14 cellular contexts compared by ENCODE assay signal in the genomic region with DNA sequence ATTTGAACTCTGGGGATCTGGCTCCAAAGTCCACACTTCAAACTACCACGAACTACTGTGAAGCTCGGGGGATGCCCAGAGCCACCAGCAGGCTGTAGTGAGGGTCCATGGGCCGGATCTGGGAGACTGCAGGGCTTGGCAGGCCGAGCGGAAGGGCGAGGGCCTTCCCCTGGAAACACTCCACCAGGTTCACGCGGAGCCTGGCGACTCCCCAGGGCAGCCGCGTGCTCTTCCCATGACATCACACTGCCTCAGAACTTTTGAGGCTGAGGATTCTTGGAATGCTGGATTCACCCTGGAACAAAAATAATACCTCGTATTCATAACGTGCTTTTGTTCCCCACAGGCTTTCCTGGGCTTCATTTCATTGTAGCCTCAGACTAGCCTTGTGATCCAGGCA.
DNase-seq lines count a peak whose midpoint lies in the region; ATAC-seq, FAIRE-seq and TF ChIP-seq lines count a peak whose summit lies in the region.
"Had no signal": no experiment of that assay in that cellular context is flagged by ENCODE, and none has a peak within 500 bp of the region (broad histone marks: within the 10 kb centered on the region; RNA-seq: fewer than 3 reads in every experiment).

No MANE protein-coding gene starts in this region.

- no peaks in the 10 kb centered on the region for H3K27me3 ChIP-seq in astrocyte (ENCODE audit: insufficient read depth, low read length)
- no peaks in the 10 kb centered on the region for H3K27me3 ChIP-seq in foreskin keratinocyte
- H3K27me3 ChIP-seq in vagina: no peaks in the 10 kb centered on the region

- peaks cover 23% of the 10 kb centered on the region for H3K36me3 Mint-ChIP-seq in astrocyte (ENCODE audit: low read depth, unreplicated experiment)
- H3K36me3 Mint-ChIP-seq: activated naive CD4-positive, alpha-beta T cell treated with anti-CD3 and anti-CD28 coated beads, Interleukin-2, amount 50 U/mL, for 24 hours had no signal

- H3K4me1 ChIP-seq in astrocyte (ENCODE audit: insufficient read depth, low read length) (peaks cover 5% of the 10 kb centered on the region), foreskin keratinocyte (peaks cover 12% of the 10 kb centered on the region), vagina (peaks cover 21% of the 10 kb centered on the region), OCI-LY7 (ENCODE audit: insufficient read depth, low read length, poor library complexity, severe bottlenecking) (no peaks in the 10 kb centered on the region)

- H3K4me1 Mint-ChIP-seq in astrocyte (ENCODE audit: low read depth, unreplicated experiment): peaks cover 30% of the 10 kb centered on the region
- H3K4me1 Mint-ChIP-seq: activated naive CD4-positive, alpha-beta T cell treated with anti-CD3 and anti-CD28 coated beads, Interleukin-2, amount 50 U/mL, for 24 hours had no signal

- ATAC-seq in foreskin keratinocyte (peak; percentile 49), omental fat pad (ENCODE audit: low FRiP score) (peak; percentile 49), GM21717 (IDR thresholded peaks at IDR 0.05; ENCODE audit: unreplicated experiment) (no peak), HG02870 (IDR thresholded peaks at IDR 0.05; ENCODE audit: unreplicated experiment) (no peak)

- H3K79me2 ChIP-seq in astrocyte (ENCODE audit: insufficient read depth, low read length): no peaks in the 10 kb centered on the region
- H3K79me2 ChIP-seq in OCI-LY7 (ENCODE audit: insufficient read depth, low read depth, low read length): no peaks in the 10 kb centered on the region

- H3K36me3 ChIP-seq in astrocyte (ENCODE audit: insufficient read depth, low read length): no peaks in the 10 kb centered on the region
- H3K36me3 ChIP-seq in vagina: no peaks in the 10 kb centered on the region
- no peaks in the 10 kb centered on the region for H3K36me3 ChIP-seq in OCI-LY7 (ENCODE audit: insufficient read depth, low read length)

- BruUV-seq in OCI-LY7 (replicated peaks; lab: Mats Ljungman, UMichigan): no TSS peak

- POLR2A ChIA-PET in OCI-LY7 (lab: Charles Lee): no interaction called here

- H3K9me3 ChIP-seq in astrocyte (ENCODE audit: insufficient read depth, low read depth, low read length) (peaks cover 2% of the 10 kb centered on the region), vagina (no peaks in the 10 kb centered on the region), OCI-LY7 (ENCODE audit: low read length) (no peaks in the 10 kb centered on the region)

- H2AFZ ChIP-seq in astrocyte (ENCODE audit: low read depth, low read length): no peak overlapping the region
- H2AFZ ChIP-seq in OCI-LY7 (ENCODE audit: low read length): no peak overlapping the region

- TF ChIP-seq CTCF in astrocyte (IDR thresholded peaks at IDR 0.05; ENCODE audit: insufficient read depth, low read depth, low read length) (no peak), foreskin keratinocyte (conservative IDR thresholded peaks at IDR 0.05) (peak; percentile 13), omental fat pad (IDR thresholded peaks at IDR 0.05) (no peak), vagina (IDR thresholded peaks at IDR 0.05) (no peak), OCI-LY7 (conservative IDR thresholded peaks at IDR 0.05; ENCODE audit: low read length) (no peak)

- H3K4me2 ChIP-seq in astrocyte (ENCODE audit: low read length) (no peak overlapping the region), OCI-LY7 (ENCODE audit: low read length) (no peak overlapping the region)

- H3K9me2 ChIP-seq in OCI-LY7 (ENCODE audit: insufficient read depth, low read length): no peaks in the 10 kb centered on the region

- no peak for TF ChIP-seq POLR2A in vagina (IDR thresholded peaks at IDR 0.05)

- H3K9ac ChIP-seq in astrocyte (ENCODE audit: low read length): peak overlapping the region; percentile 32

- H3K4me3 ChIP-seq in astrocyte (ENCODE audit: insufficient read depth, low read depth, low read length) (no peak overlapping the region), vagina (no peak overlapping the region), OCI-LY7 (ENCODE audit: low read depth, low read length, poor library complexity, severe bottlenecking) (no peak overlapping the region)
- H3K4me3 ChIP-seq: lung had no signal

- no peak overlapping the region for H3K27ac Mint-ChIP-seq in astrocyte (ENCODE audit: unreplicated experiment)
- H3K27ac Mint-ChIP-seq: activated naive CD4-positive, alpha-beta T cell treated with anti-CD3 and anti-CD28 coated beads, Interleukin-2, amount 50 U/mL, for 24 hours had no signal

- peaks cover 2% of the 10 kb centered on the region for H3K9me3 Mint-ChIP-seq in astrocyte (ENCODE audit: unreplicated experiment)
- H3K9me3 Mint-ChIP-seq: activated naive CD4-positive, alpha-beta T cell treated with anti-CD3 and anti-CD28 coated beads, Interleukin-2, amount 50 U/mL, for 24 hours had no signal

- CTCF ChIA-PET in OCI-LY7 (lab: Charles Lee; ENCODE audit: unreplicated experiment): no interaction called here

- no peaks in the 10 kb centered on the region for H3K27me3 Mint-ChIP-seq in astrocyte (ENCODE audit: low read depth, unreplicated experiment)
- H3K27me3 Mint-ChIP-seq: activated naive CD4-positive, alpha-beta T cell treated with anti-CD3 and anti-CD28 coated beads, Interleukin-2, amount 50 U/mL, for 24 hours had no signal

- H3K4me3 Mint-ChIP-seq in astrocyte (ENCODE audit: unreplicated experiment): no peak overlapping the region
- H3K4me3 Mint-ChIP-seq: activated naive CD4-positive, alpha-beta T cell treated with anti-CD3 and anti-CD28 coated beads, Interleukin-2, amount 50 U/mL, for 24 hours had no signal

- DNase-seq in astrocyte (ENCODE audit: low read depth) (peak; percentile 78), foreskin keratinocyte (peak in 1 of 2 donors; percentile 50), omental fat pad (ENCODE audit: low spot score) (no peak), vagina (ENCODE audit: extremely low spot score in 2 of 2) (no peak), OCI-LY7 (ENCODE audit: low spot score) (no peak)
- DNase-seq: activated CD4-positive, alpha-beta T cell treated with anti-CD3 and anti-CD28 coated beads, Interleukin-2, amount 50 U/mL, for 48 hours; NCI-H510A; stimulated activated CD8-positive, alpha-beta memory T cell treated with anti-CD3 and anti-CD28 coated beads, Interleukin-4, amount 100 ng/mL, for 48 hours had no signal

- H3K27ac ChIP-seq in astrocyte (ENCODE audit: low read depth, low read length) (peak overlapping the region; percentile 56), foreskin keratinocyte (no peak overlapping the region), vagina (peak overlapping the region; percentile 70), OCI-LY7 (ENCODE audit: low read depth, low read length, poor library complexity, severe bottlenecking) (no peak overlapping the region)

- intact Hi-C loops in vagina (cut with DNase I): no loop called here
- intact Hi-C loops in OCI-LY7 (cut with micrococcal nuclease; ENCODE audit: unreplicated experiment): loop anchor here (10.0 kb wide), 1 partner anchor 275 kb away; no protein-coding TSS in a partner anchor

- FAIRE-seq in astrocyte (lab: Jason Lieb, UNC): peak; percentile 5
- FAIRE-seq: G401.6, H54 had no signal

- H4K20me1 ChIP-seq in astrocyte (ENCODE audit: insufficient read depth, low read length): peaks cover 53% of the 10 kb centered on the region
- no peaks in the 10 kb centered on the region for H4K20me1 ChIP-seq in OCI-LY7 (ENCODE audit: insufficient read depth, low read length)

Comparison
In these comparisons a context has a peak if more than half of its experiments do, and no peak if none do; other contexts are left out.
1. H3K27ac ChIP-seq: peak in astrocyte (single experiment) and vagina (single experiment); none in foreskin keratinocyte (single experiment) and OCI-LY7 (single experiment).
2. ATAC-seq: peak in foreskin keratinocyte (single experiment) and omental fat pad (single experiment); none in GM21717 (single experiment) and HG02870 (single experiment).